In the genomic region with DNA sequence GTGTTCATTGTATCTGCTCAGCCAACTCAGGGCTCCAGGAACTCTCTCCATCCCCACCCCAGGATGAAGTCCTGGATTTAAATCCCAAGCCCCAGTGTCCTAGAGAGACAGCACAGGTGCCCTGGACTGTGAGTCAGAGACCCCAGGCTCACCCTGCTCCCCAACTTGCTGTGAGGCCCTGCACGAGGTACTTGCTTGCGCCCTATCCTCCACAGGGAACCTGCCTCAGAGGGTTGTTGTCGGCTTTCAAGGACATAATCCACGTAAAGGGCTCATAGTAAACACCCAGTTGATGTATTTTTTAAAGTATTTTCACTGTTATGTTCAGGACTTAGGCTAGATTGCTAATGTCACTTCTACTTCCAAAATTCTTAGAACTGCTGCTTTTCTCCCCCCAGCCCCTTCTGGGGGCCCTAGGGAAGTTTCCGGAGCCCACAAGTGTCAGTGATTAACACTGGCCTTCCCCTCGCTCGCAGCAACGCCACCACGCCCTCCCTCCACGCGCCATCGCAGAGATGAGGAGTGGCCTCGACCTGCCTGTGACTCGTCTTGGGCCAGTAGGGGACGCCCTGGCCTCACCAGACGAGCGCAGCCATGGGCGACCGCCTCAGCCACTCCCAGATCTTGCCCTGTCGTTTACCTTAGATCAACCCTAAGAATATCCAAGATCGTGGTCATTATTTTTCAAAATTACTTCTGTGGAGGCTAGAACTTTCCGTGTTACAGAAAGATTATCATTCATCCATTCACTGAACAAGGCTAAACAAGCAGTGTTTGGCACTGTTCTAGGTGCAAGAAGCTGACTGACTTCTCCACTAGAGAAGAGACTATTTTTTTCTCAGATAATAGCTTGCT, we compare ENCODE assay signal across 1 cellular context.
A peak's percentile ranks its signal among the peaks of the same experiment; 100 is the strongest.
TF ChIP-seq lines count a peak whose summit lies in the region.

No MANE protein-coding gene starts in this region.

TF ChIP-seq in H1, 55 proteins besides CTCF, POLR2A, EP300 and RAD21:
- 0 out of 2 replicates have a peak, but pooled peaks have one; percentile 14 for TF ChIP-seq BRCA1 (IDR thresholded peaks at IDR 0.05; ENCODE audit: low read depth, low read length)
- TF ChIP-seq ASH2L (IDR thresholded peaks at IDR 0.05; ENCODE audit: low read length) = peak; percentile 52
- no peak for TF ChIP-seq CHD2 (IDR thresholded peaks at IDR 0.05; ENCODE audit: low read length)
- TF ChIP-seq CREB1 (IDR thresholded peaks at IDR 0.05) = peak; percentile 88
- peak; percentile 84 for TF ChIP-seq YY1 (IDR thresholded peaks at IDR 0.05; ENCODE audit: low read depth, low read length)
- no peak for TF ChIP-seq JUND (IDR thresholded peaks at IDR 0.05; ENCODE audit: low read length)
- TF ChIP-seq, protein P1, sequence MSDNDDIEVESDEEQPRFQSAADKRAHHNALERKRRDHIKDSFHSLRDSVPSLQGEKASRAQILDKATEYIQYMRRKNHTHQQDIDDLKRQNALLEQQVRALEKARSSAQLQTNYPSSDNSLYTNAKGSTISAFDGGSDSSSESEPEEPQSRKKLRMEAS (IDR thresholded peaks at IDR 0.05) = peak; percentile 71
- 0 out of 2 replicates have a peak, but pooled peaks have one; percentile 48 for TF ChIP-seq KDM5A (IDR thresholded peaks at IDR 0.05; ENCODE audit: low read length)
- no peak for TF ChIP-seq PHF8 (conservative IDR thresholded peaks at IDR 0.05; ENCODE audit: low read depth, low read length)
- TF ChIP-seq BACH1 (IDR thresholded peaks at IDR 0.05; ENCODE audit: low read length) = peak; percentile 50; the same call in 1 of the 2 replicates
- TF ChIP-seq SIN3A (conservative IDR thresholded peaks at IDR 0.05 in 1 of 2, IDR thresholded peaks at IDR 0.05 in 1 of 2; ENCODE audit: low read depth in 1 of 2, low read length in 2 of 2) = peak in 1 of 2 experiments; percentile 73; a peak in 1 of 4 replicates
TF ChIP-seq in H1: peak in this region for 8.
